In genomic region chr3:43854916-43855315, GRCh38 we compare ENCODE assay signal across 14 cellular contexts.
A peak's percentile ranks its signal among the peaks of the same experiment; 100 is the strongest.
DNase-seq lines count a peak whose midpoint lies in the region; ATAC-seq, FAIRE-seq and TF ChIP-seq lines count a peak whose summit lies in the region.
"Had no signal": no experiment of that assay in that cellular context is flagged by ENCODE, and none has a peak within 500 bp of the region (broad histone marks: within the 10 kb centered on the region; RNA-seq: fewer than 3 reads in every experiment).

No MANE protein-coding gene starts in this region.

- POLR2A ChIA-PET in A549 (lab: Yijun Ruan, JAX) = interaction anchor here (1.3 kb wide), 1 partner anchor 141 kb away, joined by 4 read pairs; no protein-coding TSS in a partner anchor

- TF ChIP-seq EP300 in A549 (IDR thresholded peaks at IDR 0.05) = no peak

- FAIRE-seq in A549 (lab: Jason Lieb, UNC) (no peak), GM12891 (lab: Jason Lieb, UNC) (peak; percentile 28)

- H3K9me3 ChIP-seq in A549 (no peaks in the 10 kb centered on the region), ascending aorta (no peaks in the 10 kb centered on the region), hepatocyte (ENCODE audit: low read depth) (no peaks in the 10 kb centered on the region)
- H3K9me3 ChIP-seq: HAP-1 had no signal

- H3K9me3 Mint-ChIP-seq in neural crest cell = no peaks in the 10 kb centered on the region
- H3K9me3 Mint-ChIP-seq: HFFc6 had no signal

- intact Hi-C loops in ascending aorta (cut with DNase I) = loop anchor here (2.0 to 10.0 kb wide), 5 partner anchors 16 to 342 kb away; no protein-coding TSS in a partner anchor

- no peaks in the 10 kb centered on the region for H3K36me3 ChIP-seq in ascending aorta
- H3K36me3 ChIP-seq in hepatocyte (replicated peaks; ENCODE audit: insufficient read depth, low read depth) = no peaks in the 10 kb centered on the region
- H3K36me3 ChIP-seq: BLaER1 treated with 17β-estradiol and CSF1 and Interleukin-3, amounts not matched to agents 10 nM and 100 nM; HAP-1 had no signal

- H3K27ac ChIP-seq in A549 = peak overlapping the region; percentile 83 to 95; a peak in 5 of 6 replicates
- H3K27ac ChIP-seq in ascending aorta = peak overlapping the region; percentile 7 to 52
- no peak overlapping the region for H3K27ac ChIP-seq in hepatocyte
- H3K27ac ChIP-seq: BLaER1 treated with 17β-estradiol and CSF1 and Interleukin-3, amounts not matched to agents 10 nM and 100 nM; RWPE1 had no signal

- H2AFZ ChIP-seq in hepatocyte = no peak overlapping the region

- TF ChIP-seq RAD21 in A549 (conservative IDR thresholded peaks at IDR 0.05 in 1 of 2, IDR thresholded peaks at IDR 0.05 in 1 of 2) = no peak

- 86% methylated on average over 6 of the region's 6 CpGs for WGBS in A549 (ENCODE audit: missing lambda C conversion rate)
- 67% methylated on average over 6 of the region's 6 CpGs for WGBS in hepatocyte (ENCODE audit: low lambda C conversion rate, missing lambda C conversion rate)

- H3K4me3 ChIP-seq in A549 = no peak overlapping the region
- H3K4me3 ChIP-seq in ascending aorta = no peak overlapping the region
- no peak overlapping the region for H3K4me3 ChIP-seq in hepatocyte
- H3K4me3 ChIP-seq: BLaER1 treated with 17β-estradiol and CSF1 and Interleukin-3, amounts not matched to agents 10 nM and 100 nM; GM12878; HAP-1 had no signal

- H3K27me3 ChIP-seq in ascending aorta (no peaks in the 10 kb centered on the region), hepatocyte (peaks cover 6% of the 10 kb centered on the region)
- H3K27me3 ChIP-seq: BLaER1 treated with 17β-estradiol and CSF1 and Interleukin-3, amounts not matched to agents 10 nM and 100 nM had no signal

- H4K20me1 ChIP-seq in hepatocyte (ENCODE audit: insufficient read depth, poor library complexity, severe bottlenecking) = no peaks in the 10 kb centered on the region
- H4K20me1 ChIP-seq: BLaER1 treated with 17β-estradiol and CSF1 and Interleukin-3, amounts not matched to agents 10 nM and 100 nM had no signal

- peak overlapping the region; percentile 31 for H3K27ac Mint-ChIP-seq in neural crest cell (ENCODE audit: unreplicated experiment)
- H3K27ac Mint-ChIP-seq: CD4-positive, alpha-beta T cell; HFFc6 had no signal

- no peak for ATAC-seq in A549
- ATAC-seq in omental fat pad (ENCODE audit: low FRiP score) = no peak

- no peaks in the 10 kb centered on the region for H3K36me3 Mint-ChIP-seq in neural crest cell (ENCODE audit: low read depth)

- H3K4me1 ChIP-seq in A549 (peaks cover 65% of the 10 kb centered on the region), ascending aorta (peaks cover 0 to 6% of the 10 kb centered on the region in 2 donors), hepatocyte (ENCODE audit: insufficient read depth) (peaks cover 4% of the 10 kb centered on the region)
- H3K4me1 ChIP-seq: BLaER1 treated with 17β-estradiol and CSF1 and Interleukin-3, amounts not matched to agents 10 nM and 100 nM; HAP-1 had no signal

- TF ChIP-seq POLR2A in A549 (IDR thresholded peaks at IDR 0.05; ENCODE audit: low read length) = no peak
- TF ChIP-seq POLR2A in GM12891 (IDR thresholded peaks at IDR 0.05; ENCODE audit: low read depth, low read length) = no peak

- no peaks in the 10 kb centered on the region for H3K9me2 ChIP-seq in hepatocyte (replicated peaks; ENCODE audit: insufficient read depth)

- no peaks in the 10 kb centered on the region for H3K79me2 ChIP-seq in hepatocyte

- DNase-seq in A549 (ENCODE audit: low read depth in 1 of 2, low spot score in 1 of 2) (no peak), GM12891 (ENCODE audit: insufficient read length, low spot score) (no peak), ascending aorta (ENCODE audit: low spot score in 2 of 2) (peak in 1 of 2 donors; percentile 52), neural crest cell (ENCODE audit: low read depth, low spot score) (no peak), dermis blood vessel endothelial cell (no peak), hepatocyte (ENCODE audit: low spot score) (no peak), omental fat pad (ENCODE audit: low spot score) (no peak)
- DNase-seq: NCI-H510A had no signal

- H3K27me3 Mint-ChIP-seq in neural crest cell (ENCODE audit: low read depth) = peaks cover 39% of the 10 kb centered on the region

- no peak overlapping the region for H3K4me2 ChIP-seq in A549
- H3K4me2 ChIP-seq in hepatocyte = no peak overlapping the region
- H3K4me2 ChIP-seq: BLaER1 treated with 17β-estradiol and CSF1 and Interleukin-3, amounts not matched to agents 10 nM and 100 nM had no signal

- H3K4me1 Mint-ChIP-seq in neural crest cell = peaks cover 14% of the 10 kb centered on the region

- TF ChIP-seq CTCF in A549 (IDR thresholded peaks at IDR 0.05) (no peak), ascending aorta (IDR thresholded peaks at IDR 0.05) (no peak), neural crest cell (conservative IDR thresholded peaks at IDR 0.05) (no peak), hepatocyte (IDR thresholded peaks at IDR 0.05; ENCODE audit: poor library complexity) (no peak), omental fat pad (IDR thresholded peaks at IDR 0.05) (no peak)

- H3K4me3 Mint-ChIP-seq in neural crest cell = no peak overlapping the region
- H3K4me3 Mint-ChIP-seq: CD4-positive, alpha-beta T cell; HFFc6 had no signal

- CTCF ChIA-PET in A549 (lab: Yijun Ruan, JAX) = interaction anchor here (0.7 to 5.3 kb wide), 9 partner anchors 11 to 221 kb away, joined by 3 to 51 read pairs (median 3); no protein-coding TSS in a partner anchor

TF ChIP-seq in A549, 52 proteins besides CTCF, POLR2A, EP300 and RAD21:
- TF ChIP-seq SMC3 (IDR thresholded peaks at IDR 0.05) (no peak), MAZ (IDR thresholded peaks at IDR 0.05; ENCODE audit: borderline replicate concordance, low read depth, low read length) (no peak), HOXA7 (CRISPR knock-in tag; IDR thresholded peaks at IDR 0.05) (no peak), HOXB5 (CRISPR knock-in tag; IDR thresholded peaks at IDR 0.05) (no peak), SREBF2 (IDR thresholded peaks at IDR 0.05) (no peak), NR3C1 (IDR thresholded peaks at IDR 0.05) (no peak), FOSL2 (IDR thresholded peaks at IDR 0.05) (no peak), FOSL2 (CRISPR knock-in tag; IDR thresholded peaks at IDR 0.05) (no peak)

TF ChIP-seq in GM12891, 5 proteins besides CTCF, POLR2A, EP300 and RAD21:
- TF ChIP-seq POU2F2 (IDR thresholded peaks at IDR 0.05; ENCODE audit: low read depth, low read length) (no peak), POLR2AphosphoS5 (IDR thresholded peaks at IDR 0.05; ENCODE audit: low read depth, low read length) (no peak), TAF1 (IDR thresholded peaks at IDR 0.05; ENCODE audit: low read depth, low read length) (no peak), PAX5 (IDR thresholded peaks at IDR 0.05; ENCODE audit: insufficient read depth, low read length, severe bottlenecking) (no peak), SPI1 (IDR thresholded peaks at IDR 0.05; ENCODE audit: low read depth, low read length) (no peak)
